ENCODE assay signal across 23 cellular contexts in genomic region chr6:166828397-166829002, GRCh38.
"Had no signal": no experiment of that assay in that cellular context is flagged by ENCODE, and none has a peak within 500 bp of the region (broad histone marks: within the 10 kb centered on the region; RNA-seq: fewer than 3 reads in every experiment).

No MANE protein-coding gene starts in this region.

- FAIRE-seq: HTR-8/SVneo had no signal

- H3K9me3 ChIP-seq: SK-N-SH had no signal

- H3K27ac ChIP-seq: HL-60, RWPE1 had no signal

- ATAC-seq: Panc1, PC-3, T-cell had no signal

- H3K9ac ChIP-seq: SK-N-SH had no signal

- H3K4me2 ChIP-seq: SK-N-SH had no signal

- DNase-seq: KBM-7, NCI-H1048, NCI-H1105, NCI-H1417, NCI-H1436 treated with DMSO at 0.1 percent for 48 hours, NCI-H1694, NCI-H187 treated with DMSO at 0.1 percent for 48 hours, NCI-H2029 treated with DMSO at 0.1 percent for 48 hours, NCI-H2227 treated with DMSO at 0.1 percent for 48 hours, NCI-H446, NCI-H510A, NCI-H524 treated with DMSO at 0.1 percent for 48 hours, NCI-H69, NCI-H774, PC-3, SHP77, SK-N-SH, SW 1271, T-cell had no signal
